8 cellular contexts compared by ENCODE assay signal in genomic region chr4:147731611-147732515, GRCh38. TPM values are rescaled to one million over a fixed set of nuclear protein-coding genes. Genes with fewer than 3 reads are reported as not detected.
A peak's percentile ranks its signal among the peaks of the same experiment; 100 is the strongest.
DNase-seq lines count a peak whose midpoint lies in the region; TF ChIP-seq lines count a peak whose summit lies in the region.

Gene ARHGAP10 (plus strand): TSS chr4:147732088. CDS start chr4:147732302, 214 bp downstream.

- peak within 1 kb of the TSS; percentile 93 for H3K4me3 Mint-ChIP-seq in HFFc6
- peak within 1 kb of the TSS; percentile 89 for H3K4me3 Mint-ChIP-seq in dendritic cell treated with granulocyte-macrophage colony-stimulating factor and Interleukin-4, amounts not matched to agents 40 ng/mL and 50 ng/mL, for 4 days

- no peak for TF ChIP-seq POLR2A in lower leg skin (IDR thresholded peaks at IDR 0.05)

- 0% methylated on average over 59 to 71 of the region's 104 CpGs for WGBS in lower leg skin, 2 donors

- H3K27ac Mint-ChIP-seq in HFFc6: peak within 1 kb of the TSS; percentile 80
- H3K27ac Mint-ChIP-seq in dendritic cell treated with granulocyte-macrophage colony-stimulating factor and Interleukin-4, amounts not matched to agents 40 ng/mL and 50 ng/mL, for 4 days: peak within 1 kb of the TSS; percentile 86

- intact Hi-C loops in dendritic cell treated with granulocyte-macrophage colony-stimulating factor and Interleukin-4, amounts not matched to agents 40 ng/mL and 50 ng/mL, for 4 days (cut with micrococcal nuclease): no loop called here
- intact Hi-C loops in lower leg skin (cut with DNase I; ENCODE audit: low total_unique reads): no loop called here

- H3K4me3 ChIP-seq in lower leg skin (ENCODE audit: low read depth, poor library complexity, severe bottlenecking): peak within 1 kb of the TSS; percentile 55

- H3K27me3 Mint-ChIP-seq in HFFc6 (ENCODE audit: insufficient read depth): peaks cover 2% of the 10 kb centered on the region; the same call in 1 of the 2 replicates
- peaks cover 6% of the 10 kb centered on the region for H3K27me3 Mint-ChIP-seq in dendritic cell treated with granulocyte-macrophage colony-stimulating factor and Interleukin-4, amounts not matched to agents 40 ng/mL and 50 ng/mL, for 4 days

- TF ChIP-seq CTCF in GM13977 (IDR thresholded peaks at IDR 0.05; ENCODE audit: extremely low read depth, insufficient read depth, missing control alignments) (no peak), HFFc6 (IDR thresholded peaks at IDR 0.05) (no peak), lower leg skin (IDR thresholded peaks at IDR 0.05) (no peak)

- peaks cover 5% of the 10 kb centered on the region for H3K36me3 Mint-ChIP-seq in HFFc6 (ENCODE audit: low read depth)
- H3K36me3 Mint-ChIP-seq in dendritic cell treated with granulocyte-macrophage colony-stimulating factor and Interleukin-4, amounts not matched to agents 40 ng/mL and 50 ng/mL, for 4 days (ENCODE audit: low read depth): peaks cover 53% of the 10 kb centered on the region

- in situ Hi-C loops in GM13977 (cut with MboI; ENCODE audit: low pct_unique_long_range_greater_than_20kb, low sequenced_read_pairs, unreplicated experiment): no loop called here

- no peaks in the 10 kb centered on the region for H3K9me3 Mint-ChIP-seq in HFFc6
- no peaks in the 10 kb centered on the region for H3K9me3 Mint-ChIP-seq in dendritic cell treated with granulocyte-macrophage colony-stimulating factor and Interleukin-4, amounts not matched to agents 40 ng/mL and 50 ng/mL, for 4 days

- H3K4me1 Mint-ChIP-seq in HFFc6 (ENCODE audit: low read depth): peaks cover 62% of the 10 kb centered on the region
- H3K4me1 Mint-ChIP-seq in dendritic cell treated with granulocyte-macrophage colony-stimulating factor and Interleukin-4, amounts not matched to agents 40 ng/mL and 50 ng/mL, for 4 days (ENCODE audit: low read depth): peaks cover 58% of the 10 kb centered on the region

- DNase-seq in GM13977 (ENCODE audit: low spot score) (peak; percentile 79), HFFc6 (peak; percentile 80), NCI-H1092 treated with DMSO at 0.1 percent for 48 hours (lab: John Stamatoyannopoulos, UW) (peak; percentile 32), lower leg skin (ENCODE audit: low spot score in 2 of 2) (peak; percentile 71 to 96), OCI-M1 (lab: John Stamatoyannopoulos, UW) (no peak)
- peak; percentile 63 for DNase-seq in activated CD4-positive, alpha-beta T cell treated with anti-CD3 and anti-CD28 coated beads, Interleukin-2, amount 50 U/mL, for 1 hour
- DNase-seq in stimulated activated CD4-positive, alpha-beta T cell treated with anti-CD3 and anti-CD28 coated beads, TNF-alpha, amount 100 ng/mL, for 24 hours (ENCODE audit: low read depth in 3 of 3): peak; percentile 44 to 72 (median 53)

RNA-seq across cellular contexts. Expression of gene ARHGAP10, which starts in this region (rescaled TPM):
- 10 to 100 TPM; 31.1 to 37.1 (median 32.3) TPM for total RNA-seq in HFFc6 (2021; fragmentation: NEBNext Ultra II Directional; extraction: Animal tissue kit (Norgen Biotek cat#: 25700))
- total RNA-seq in lower leg skin: 10 to 100 TPM; 30.6 to 45.8 (median 37.9) TPM
